ENCODE assay signal across 14 cellular contexts in the genomic region with DNA sequence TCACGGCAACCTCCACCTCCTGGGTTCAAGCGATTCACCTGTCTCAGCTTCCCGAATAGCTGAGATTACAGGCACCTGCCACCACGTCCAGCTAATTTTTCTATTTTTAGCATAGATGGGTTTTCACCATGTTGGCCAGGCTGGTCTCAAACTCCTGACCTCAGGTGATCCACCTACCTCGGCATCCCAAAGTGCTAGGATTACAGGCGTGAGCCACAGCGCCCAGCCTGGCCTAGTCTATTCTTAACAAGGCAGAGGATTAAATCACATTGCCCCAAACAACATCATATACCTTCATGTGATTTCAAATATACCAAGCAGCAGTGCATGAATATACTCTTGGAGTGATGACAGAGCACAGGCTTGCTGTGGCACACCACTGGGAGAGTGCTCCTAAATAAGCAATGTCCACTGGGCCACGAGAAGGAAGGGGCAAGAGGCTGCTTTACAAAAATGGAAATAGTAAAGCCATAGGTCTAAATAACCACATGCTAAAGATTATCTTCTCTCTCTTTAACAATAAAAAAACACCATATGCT.
DNase-seq lines count a peak whose midpoint lies in the region; ATAC-seq and TF ChIP-seq lines count a peak whose summit lies in the region.
"Had no signal": no experiment of that assay in that cellular context is flagged by ENCODE, and none has a peak within 500 bp of the region (broad histone marks: within the 10 kb centered on the region; RNA-seq: fewer than 3 reads in every experiment).

No MANE protein-coding gene starts in this region.

- H3K27me3 ChIP-seq in heart left ventricle: no peaks in the 10 kb centered on the region
- H3K27me3 ChIP-seq in adipocyte (replicated peaks; ENCODE audit: control insufficient read depth, insufficient read depth, low read length): no peaks in the 10 kb centered on the region
- no peaks in the 10 kb centered on the region for H3K27me3 ChIP-seq in transverse colon
- H3K27me3 ChIP-seq: SJCRH30 had no signal

- no peak for TF ChIP-seq POLR2A in heart left ventricle (IDR thresholded peaks at IDR 0.05)
- TF ChIP-seq POLR2A in transverse colon (IDR thresholded peaks at IDR 0.05): no peak

- DNase-seq in heart left ventricle: no peak
- no peak for DNase-seq in Right ventricle myocardium superior
- no peak for DNase-seq in adipocyte (ENCODE audit: low read depth)
- DNase-seq in nephron progenitor cell: no peak
- no peak for DNase-seq in transverse colon
- DNase-seq in NCI-H748 (lab: John Stamatoyannopoulos, UW; ENCODE audit: unreplicated experiment): no peak
- DNase-seq in NCI-H2196 (lab: John Stamatoyannopoulos, UW; ENCODE audit: unreplicated experiment): no peak
- DNase-seq: DMS79 treated with DMSO at 0.1 percent for 48 hours, head of caudate nucleus, IMR-90, NCI-H2171 treated with DMSO at 0.1 percent for 48 hours, retina, SJCRH30 had no signal

- peak overlapping the region; percentile 22 for H3K27ac Mint-ChIP-seq in nephron progenitor cell

- no peak for ATAC-seq in heart left ventricle
- no peak for ATAC-seq in Right ventricle myocardium superior (ENCODE audit: poor library complexity)
- ATAC-seq in activated CD4-positive, CD25-positive, alpha-beta regulatory T cell treated with anti-CD3 and anti-CD28 coated beads, Interleukin-2, amount 50 U/mL, for 24 hours: no peak

- H3K36me3 Mint-ChIP-seq in nephron progenitor cell (ENCODE audit: low read depth): peaks cover 8% of the 10 kb centered on the region

- no peak for TF ChIP-seq EP300 in transverse colon (IDR thresholded peaks at IDR 0.05; ENCODE audit: low read depth)

- peaks cover 0 to 86% (median 21%) of the 10 kb centered on the region in 9 donors for H3K36me3 ChIP-seq in heart left ventricle
- H3K36me3 ChIP-seq in adipocyte (ENCODE audit: control insufficient read depth, insufficient read depth, low read length, severe bottlenecking): peaks cover 77% of the 10 kb centered on the region
- peaks cover 0 to 75% (median 36%) of the 10 kb centered on the region in 4 donors for H3K36me3 ChIP-seq in transverse colon
- H3K36me3 ChIP-seq: SJCRH30 had no signal

- H3K27ac ChIP-seq in heart left ventricle (peak overlapping the region in 7 of 12 donors; percentile 59 to 92 (median 80)), transverse colon (peak overlapping the region; percentile 74 to 78 (median 77))
- H3K27ac ChIP-seq: SJCRH30 had no signal

- peak overlapping the region; percentile 84 for H3K9ac ChIP-seq in adipocyte (ENCODE audit: low read length)

- H3K4me1 ChIP-seq in heart left ventricle (peaks cover 21 to 96% (median 38%) of the 10 kb centered on the region in 12 donors), adipocyte (ENCODE audit: control insufficient read depth, insufficient read depth, low read length) (peaks cover 85% of the 10 kb centered on the region), transverse colon (peaks cover 18 to 81% (median 40%) of the 10 kb centered on the region in 4 donors)
- H3K4me1 ChIP-seq: SJCRH30 had no signal

- no peaks in the 10 kb centered on the region for H3K9me3 Mint-ChIP-seq in nephron progenitor cell

- no peaks in the 10 kb centered on the region for H3K27me3 Mint-ChIP-seq in nephron progenitor cell (ENCODE audit: low read depth, poor library complexity)

- H3K4me3 Mint-ChIP-seq in nephron progenitor cell: no peak overlapping the region

- H3K4me3 ChIP-seq in heart left ventricle (no peak overlapping the region), adipocyte (ENCODE audit: low read length) (no peak overlapping the region), transverse colon (no peak overlapping the region)
- H3K4me3 ChIP-seq: SJCRH30 had no signal

- intact Hi-C loops in heart left ventricle (cut with DNase I) (loop anchor here in 5 of 10 donors (5.0 to 10.0 kb wide), 3 partner anchors 46 to 98 kb away; a partner anchor contains a TSS), Right ventricle myocardium superior (cut with DNase I) (no loop called here), transverse colon (cut with DNase I; ENCODE audit: low total_unique reads) (loop anchor here (10.0 kb wide), 1 partner anchor 96 kb away; a partner anchor contains a TSS)

- no peaks in the 10 kb centered on the region for H3K4me1 Mint-ChIP-seq in nephron progenitor cell

- 77 to 86% (median 80%) methylated on average over 8 of the region's 8 CpGs for WGBS in heart left ventricle, 4 donors
- 96% methylated on average over 3 to 8 of the region's 8 CpGs for WGBS in transverse colon (ENCODE audit: low coverage in 1 of 2), 2 donors

- no peak for TF ChIP-seq CTCF in heart left ventricle (IDR thresholded peaks at IDR 0.05)
- no peak for TF ChIP-seq CTCF in nephron progenitor cell (IDR thresholded peaks at IDR 0.05)
- no peak for TF ChIP-seq CTCF in transverse colon (IDR thresholded peaks at IDR 0.05)

- H3K9me3 ChIP-seq in heart left ventricle (no peaks in the 10 kb centered on the region), adipocyte (ENCODE audit: control insufficient read depth, low read length) (no peaks in the 10 kb centered on the region), transverse colon (no peaks in the 10 kb centered on the region)
- H3K9me3 ChIP-seq: SJCRH30 had no signal

- in situ Hi-C loops in transverse colon (cut with MboI; ENCODE audit: low pct_ligation_motif_present in 1 of 4, low pct_unique_long_range_greater_than_20kb in 1 of 4, low sequenced_read_pairs in 3 of 4): loop anchor here in 3 of 4 donors (10.0 kb wide), 2 partner anchors 46 to 146 kb away; a partner anchor contains a TSS
